35 cellular contexts compared by ENCODE assay signal in the genomic region with DNA sequence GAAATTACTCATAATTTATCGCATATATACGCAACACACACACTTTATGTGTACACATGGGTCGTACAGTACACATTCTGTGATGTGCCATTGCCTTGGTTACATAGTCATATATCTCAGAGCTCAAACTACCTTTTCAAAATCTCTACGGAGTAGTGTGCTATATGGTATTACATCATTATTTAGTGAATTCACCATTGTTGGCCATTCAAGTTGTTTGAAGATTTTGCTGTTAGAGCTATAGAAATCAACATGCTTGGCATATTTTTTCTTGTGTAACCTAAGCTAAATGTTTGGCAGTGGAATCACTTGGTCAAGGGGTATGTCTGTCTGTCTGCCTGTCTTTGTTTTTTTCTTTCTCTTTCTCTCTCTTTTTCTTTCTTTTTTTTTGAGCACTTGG. TPM values are rescaled to one million over a fixed set of nuclear protein-coding genes. Genes with fewer than 3 reads are reported as not detected.
"Had no signal": no experiment of that assay in that cellular context is flagged by ENCODE, and none has a peak within 500 bp of the region (broad histone marks: within the 10 kb centered on the region; RNA-seq: fewer than 3 reads in every experiment).

No MANE protein-coding gene starts in this region.

- FAIRE-seq: colon, endometrium had no signal

- H3K27me3 Mint-ChIP-seq: activated CD4-positive, alpha-beta memory T cell treated with anti-CD3 and anti-CD28 coated beads for 36 hours; activated CD4-positive, alpha-beta T cell treated with anti-CD3 and anti-CD28 coated beads, Interleukin-2, amount 10 ng/mL, durations not matched to agents 24 days and 14 days; naive thymus-derived CD8-positive, alpha-beta T cell had no signal

- H3K4me1 ChIP-seq: breast epithelium, gastrocnemius medialis, parathyroid adenoma, psoas muscle, tibial nerve had no signal

- H3K4me2 ChIP-seq: hepatocyte, smooth muscle cell had no signal

- H3K36me3 ChIP-seq: breast epithelium had no signal

- H3K27ac Mint-ChIP-seq: activated CD4-positive, alpha-beta memory T cell treated with anti-CD3 and anti-CD28 coated beads for 36 hours; activated CD4-positive, alpha-beta T cell treated with anti-CD3 and anti-CD28 coated beads, Interleukin-2, amount 10 ng/mL, durations not matched to agents 24 days and 14 days; T-helper 1 cell treated with Interleukin-12 subunit alpha and Interleukin-12 subunit beta and Interleukin-4 antibody, amounts not matched to agents 30 μg/mL and 1 μg/mL, for 36 hours had no signal

- H3K4me1 Mint-ChIP-seq: neural crest cell had no signal

- H3K4me3 Mint-ChIP-seq: activated CD4-positive, alpha-beta memory T cell treated with anti-CD3 and anti-CD28 coated beads for 36 hours; activated CD4-positive, alpha-beta T cell treated with anti-CD3 and anti-CD28 coated beads, Interleukin-2, amount 10 ng/mL, durations not matched to agents 24 days and 14 days; naive thymus-derived CD8-positive, alpha-beta T cell; neural crest cell; T-helper 1 cell treated with Interleukin-12 subunit alpha and Interleukin-12 subunit beta and Interleukin-4 antibody, amounts not matched to agents 30 μg/mL and 1 μg/mL, for 36 hours had no signal

- H3K9ac ChIP-seq: parathyroid adenoma had no signal

- ATAC-seq: activated CD4-positive, CD25-positive, alpha-beta regulatory T cell treated with anti-CD3 and anti-CD28 coated beads, Interleukin-2, amount 50 U/mL, for 24 hours; gastrocnemius medialis; left colon; naive thymus-derived CD8-positive, alpha-beta T cell; psoas muscle had no signal

- H3K27me3 ChIP-seq: breast epithelium, gastrocnemius medialis, hepatocyte, tibial nerve had no signal

- H3K4me3 ChIP-seq: breast epithelium, gastrocnemius medialis, hepatocyte, psoas muscle, smooth muscle cell, tibial nerve had no signal

- H3K79me2 ChIP-seq: hepatocyte, parathyroid adenoma had no signal

- DNase-seq: activated CD4-positive, alpha-beta memory T cell treated with anti-CD3 and anti-CD28 coated beads for 36 hours; activated CD4-positive, alpha-beta T cell treated with anti-CD3 and anti-CD28 coated beads, Interleukin-2, amount 10 ng/mL, durations not matched to agents 24 days and 14 days; activated CD8-positive, alpha-beta memory T cell treated with anti-CD3 and anti-CD28 coated beads, Interleukin-2, amount 50 U/mL, for 4 hours; activated naive CD4-positive, alpha-beta T cell treated with Interleukin-2 at 50 U/mL for 16 hours; activated T-cell treated with anti-CD3 and anti-CD28 coated beads, Interleukin-2, amount 50 U/mL, for 48 hours; central memory CD4-positive, alpha-beta T cell; dermis blood vessel endothelial cell; effector CD4-positive, alpha-beta T cell; erythroblast; gastrocnemius medialis; glutamatergic neuron; kidney; left colon; mesenchymal stem cell; naive thymus-derived CD8-positive, alpha-beta T cell; nucleus accumbens; psoas muscle; stimulated activated CD4-positive, alpha-beta T cell treated with anti-CD3 and anti-CD28 coated beads, Interleukin-1b, Interleukin-23, amount 100 ng/mL, for 48 hours; stimulated activated naive CD4-positive, alpha-beta T cell; SW 1271; T-helper 9 cell; WERI-Rb-1 had no signal

- H2AFZ ChIP-seq: hepatocyte, parathyroid adenoma had no signal

- H3K9me3 ChIP-seq: breast epithelium, gastrocnemius medialis, psoas muscle, tibial nerve had no signal

- H3K9me3 Mint-ChIP-seq: activated CD4-positive, alpha-beta memory T cell treated with anti-CD3 and anti-CD28 coated beads for 36 hours; neural crest cell; T-helper 1 cell treated with Interleukin-12 subunit alpha and Interleukin-12 subunit beta and Interleukin-4 antibody, amounts not matched to agents 30 μg/mL and 1 μg/mL, for 36 hours had no signal

- H3K27ac ChIP-seq: breast epithelium, gastrocnemius medialis, hepatocyte, parathyroid adenoma, psoas muscle, tibial nerve, WERI-Rb-1 had no signal

RNA-seq across cellular contexts. Expression of gene MMD2, which starts 42.0 kb away (rescaled TPM):
- total RNA-seq: activated CD4-positive, alpha-beta memory T cell treated with anti-CD3 and anti-CD28 coated beads for 36 hours; activated CD4-positive, alpha-beta T cell treated with anti-CD3 and anti-CD28 coated beads, Interleukin-2, amount 10 ng/mL, durations not matched to agents 24 days and 14 days; activated CD8-positive, alpha-beta memory T cell treated with anti-CD3 and anti-CD28 coated beads for 36 hours; breast epithelium; dermis blood vessel endothelial cell; gastrocnemius medialis; hepatocyte; kidney; left colon; lower leg skin; naive thymus-derived CD8-positive, alpha-beta T cell; neural crest cell; psoas muscle; smooth muscle cell; ureter had no signal
- polyA plus RNA-seq: hepatocyte; naive thymus-derived CD8-positive, alpha-beta T cell; smooth muscle cell had no signal
